Comparison of ENCODE assay signal across 8 cellular contexts in the genomic region with DNA sequence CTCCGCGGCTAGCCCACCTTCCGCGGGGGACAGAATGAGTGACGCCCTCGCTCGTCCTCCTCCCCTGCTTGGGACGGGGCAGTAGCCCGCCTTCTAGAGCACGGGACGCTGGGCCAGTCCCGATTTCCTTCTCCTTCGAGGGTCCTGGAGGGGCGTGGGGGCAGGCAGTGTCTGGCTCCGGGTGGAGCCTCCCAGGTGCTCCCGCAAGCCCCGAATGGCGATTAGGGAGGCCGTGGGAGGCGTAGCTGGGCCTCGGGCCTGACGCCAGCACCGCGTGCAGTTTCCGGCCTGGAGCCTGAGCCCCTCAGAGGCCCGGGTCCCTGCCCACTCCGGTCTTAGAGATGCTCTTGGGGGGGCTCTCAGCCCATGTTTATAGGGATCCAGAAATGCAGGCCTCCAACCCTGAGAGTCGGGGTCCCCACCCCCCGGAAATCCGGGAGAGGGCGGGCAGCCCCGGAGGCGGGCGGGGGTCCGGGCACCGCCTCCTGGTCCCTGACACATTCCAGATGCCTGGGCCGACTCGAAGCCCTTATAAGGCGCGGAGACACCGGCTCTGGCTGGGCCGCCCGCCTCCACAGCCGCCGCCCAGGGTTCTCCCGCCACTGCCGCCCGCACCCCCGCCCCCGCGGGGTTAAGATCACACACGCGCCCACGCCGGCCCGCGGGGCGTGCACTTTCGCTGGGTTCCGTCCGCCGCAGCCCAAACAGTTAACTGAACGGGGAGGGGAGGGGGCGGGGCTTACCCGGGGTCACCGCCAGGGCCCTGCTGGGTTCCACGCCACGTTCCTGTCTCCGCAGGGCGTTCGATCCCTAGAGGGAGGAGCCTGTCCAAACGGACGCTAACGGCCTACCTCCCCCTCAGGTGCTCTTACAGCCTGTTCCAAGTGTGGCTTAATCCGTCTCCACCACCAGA. TPM values are rescaled to one million over a fixed set of nuclear protein-coding genes. Genes with fewer than 3 reads are reported as not detected.
DNase-seq lines count a peak whose midpoint lies in the region; ATAC-seq and TF ChIP-seq lines count a peak whose summit lies in the region.

No MANE protein-coding gene starts in this region.

- H3K9me3 ChIP-seq in SK-N-MC (ENCODE audit: low read depth, low read length), result no peaks in the 10 kb centered on the region

- H3K4me3 ChIP-seq in SK-N-MC, result peak overlapping the region; percentile 80

- DNase-seq in DMS 273 (lab: John Stamatoyannopoulos, UW; ENCODE audit: unreplicated experiment), result peak; percentile 59
- DNase-seq in DMS 273 treated with DMSO at 0.1 percent for 48 hours (lab: John Stamatoyannopoulos, UW), result no peak
- no peak for DNase-seq in SK-N-MC (ENCODE audit: low read depth, low spot score)
- peak; percentile 73 for DNase-seq in activated naive CD4-positive, alpha-beta T cell treated with anti-CD3 and anti-CD28 coated beads, Interleukin-2, amount 50 U/mL, for 16 hours
- DNase-seq in germinal center (ENCODE audit: low spot score), result peak; percentile 74
- peak; percentile 74 for DNase-seq in omental fat pad (ENCODE audit: low spot score)

- ATAC-seq in HG03442 (IDR thresholded peaks at IDR 0.05; ENCODE audit: unreplicated experiment), result peak; percentile 40
- ATAC-seq in omental fat pad (ENCODE audit: low FRiP score), result peak; percentile 78

- TF ChIP-seq CTCF in omental fat pad (IDR thresholded peaks at IDR 0.05), result no peak

- H3K27ac ChIP-seq in SK-N-MC, result peak overlapping the region; percentile 68
- H3K27ac ChIP-seq in temporal lobe (ENCODE audit: low read depth, low read length), result peak overlapping the region; percentile 64

- no peaks in the 10 kb centered on the region; the same call in 1 of the 2 replicates for H3K36me3 ChIP-seq in SK-N-MC (ENCODE audit: insufficient read depth, low read length)

- H3K9ac ChIP-seq in SK-N-MC (ENCODE audit: insufficient read length), result peak overlapping the region; percentile 77

RNA-seq across cellular contexts. Expression of a gene that starts 1.5 kb away (rescaled TPM):
- total RNA-seq in omental fat pad (100 to 1,000 TPM in 2 of 4 donors, 10 to 100 TPM in 2; 50.6 to 346 (median 97.8) TPM), temporal lobe (3.9 TPM)

RNA-seq across cellular contexts. Expression of a gene that starts 12.8 kb away (rescaled TPM):
- total RNA-seq in omental fat pad (not detected), temporal lobe (2.0 TPM)

RNA-seq across cellular contexts. Expression of a gene that starts 39.9 kb away (rescaled TPM):
- total RNA-seq in omental fat pad, result not detected
- total RNA-seq in temporal lobe, result 12.0 TPM

RNA-seq across cellular contexts. Expression of a gene that starts 45.0 kb away (rescaled TPM):
- 1 to 10 TPM in 3 of 4 donors, under 1 TPM in 1; 0.46 to 9.6 (median 1.6) TPM for total RNA-seq in omental fat pad
- total RNA-seq in temporal lobe, result 0.25 TPM

Comparison
In these comparisons a context has a peak if more than half of its experiments do, and no peak if none do; other contexts are left out.
1. DNase-seq: peak in DMS 273 (single experiment), activated naive CD4-positive, alpha-beta T cell treated with anti-CD3 and anti-CD28 coated beads, Interleukin-2, amount 50 U/mL, for 16 hours (single experiment), germinal center (single experiment) and omental fat pad (single experiment); none in DMS 273 treated with DMSO at 0.1 percent for 48 hours (single experiment) and SK-N-MC (single experiment).
2. RNA of a gene that starts 1.5 kb away (total RNA-seq): 50.6 to 346 TPM in omental fat pad; 3.9 TPM in temporal lobe (single experiment); every median in the first group is over 10 times any median in the second.
3. RNA of a gene that starts 39.9 kb away (total RNA-seq): 12.0 TPM in temporal lobe (single experiment); not detected in omental fat pad; every median in the first group is over 10 times any median in the second.